In genomic region chr16:3021449-3022207, GRCh38 we compare ENCODE assay signal across 8 cellular contexts. TPM values are rescaled to one million over a fixed set of nuclear protein-coding genes. Genes with fewer than 3 reads are reported as not detected.
DNase-seq lines count a peak whose midpoint lies in the region; ATAC-seq and TF ChIP-seq lines count a peak whose summit lies in the region.

No MANE protein-coding gene starts in this region.

- TF ChIP-seq CTCF in GM13977 (IDR thresholded peaks at IDR 0.05; ENCODE audit: extremely low read depth, insufficient read depth, missing control alignments): peak; percentile 46

- peaks cover 4% of the 10 kb centered on the region for H3K27me3 ChIP-seq in effector memory CD4-positive, alpha-beta T cell (replicated peaks; ENCODE audit: control insufficient read depth, insufficient read depth, low read length, poor library complexity, severe bottlenecking)

- peak overlapping the region; percentile 88 for H3K27ac ChIP-seq in effector memory CD4-positive, alpha-beta T cell (ENCODE audit: insufficient read depth, low read length, poor library complexity, severe bottlenecking)

- no peaks in the 10 kb centered on the region for H3K9me3 ChIP-seq in effector memory CD4-positive, alpha-beta T cell (ENCODE audit: control insufficient read depth, low read length)

- in situ Hi-C loops in GM13977 (cut with MboI; ENCODE audit: low pct_unique_long_range_greater_than_20kb, low sequenced_read_pairs, unreplicated experiment): no loop called here

- no peak for ATAC-seq in HG03521 (IDR thresholded peaks at IDR 0.05; ENCODE audit: unreplicated experiment)

- H3K4me1 ChIP-seq in effector memory CD4-positive, alpha-beta T cell (ENCODE audit: control insufficient read depth, insufficient read depth, low read length, poor library complexity, severe bottlenecking): peaks cover 53% of the 10 kb centered on the region

- DNase-seq in A172 (ENCODE audit: low spot score): peak; percentile 97
- peak; percentile 87 for DNase-seq in GM13977 (ENCODE audit: low spot score)
- peak; percentile 91 for DNase-seq in NCI-H82 (lab: John Stamatoyannopoulos, UW)
- DNase-seq in activated CD8-positive, alpha-beta memory T cell treated with anti-CD3 and anti-CD28 coated beads for 24 hours: peak; percentile 86
- DNase-seq in effector memory CD4-positive, alpha-beta T cell: peak; percentile 64 to 86 (median 82)
- peak; percentile 92 for DNase-seq in mesenteric fat pad (ENCODE audit: low spot score)
- DNase-seq in stimulated activated CD8-positive, alpha-beta memory T cell treated with anti-CD3 and anti-CD28 coated beads, Interleukin-15, amount 100 ng/mL, for 24 hours (ENCODE audit: low read depth): peak; percentile 46

- peaks cover 12% of the 10 kb centered on the region for H3K36me3 ChIP-seq in effector memory CD4-positive, alpha-beta T cell (ENCODE audit: control insufficient read depth, insufficient read depth, low read length)

- H3K4me3 ChIP-seq in effector memory CD4-positive, alpha-beta T cell (ENCODE audit: insufficient read depth, low read depth, low read length, poor library complexity, severe bottlenecking): peak overlapping the region; percentile 57

RNA-seq across cellular contexts. Expression of gene TNFRSF12A, which starts 1.5 kb away (rescaled TPM):
- 510 and 551 TPM in 2 replicates for total RNA-seq in A172 (2014; rRNA removed; shearing (Covaris generic))
- total RNA-seq in mesenteric fat pad: 84.8 TPM

RNA-seq across cellular contexts. Expression of gene HCFC1R1, which starts 2.1 kb away (rescaled TPM):
- total RNA-seq in A172 (2014; rRNA removed; shearing (Covaris generic)): 54.7 and 71.1 TPM in 2 replicates
- 26.5 TPM for total RNA-seq in mesenteric fat pad

RNA-seq across cellular contexts. Expression of gene THOC6, which starts 2.2 kb away (rescaled TPM):
- 32.1 and 35.2 TPM in 2 replicates for total RNA-seq in A172 (2014; rRNA removed; shearing (Covaris generic))
- 20.6 TPM for total RNA-seq in mesenteric fat pad

RNA-seq across cellular contexts. Expression of gene CLDN6, which starts 3.6 kb away (rescaled TPM):
- total RNA-seq in A172 (2014; rRNA removed; shearing (Covaris generic)): 0.41 TPM in 1 of 2 replicates, not detected in the other
- not detected for total RNA-seq in mesenteric fat pad

RNA-seq across cellular contexts. Expression of gene CLDN9, which starts 8.9 kb away (rescaled TPM):
- total RNA-seq in A172 (2014; rRNA removed; shearing (Covaris generic)): 0.16 TPM in 1 of 2 replicates, not detected in the other
- total RNA-seq in mesenteric fat pad: not detected

Comparison
In these comparisons a context has a peak if more than half of its experiments do, and no peak if none do; other contexts are left out.
1. DNase-seq: peak in every context shown above with its lines; median percentile 97 in A172; 92 in mesenteric fat pad; 91 in NCI-H82; 87 in GM13977; 86 in activated CD8-positive, alpha-beta memory T cell treated with anti-CD3 and anti-CD28 coated beads for 24 hours; 82 in effector memory CD4-positive, alpha-beta T cell; 46 in stimulated activated CD8-positive, alpha-beta memory T cell treated with anti-CD3 and anti-CD28 coated beads, Interleukin-15, amount 100 ng/mL, for 24 hours.